1 cellular context compared by ENCODE assay signal in the genomic region with DNA sequence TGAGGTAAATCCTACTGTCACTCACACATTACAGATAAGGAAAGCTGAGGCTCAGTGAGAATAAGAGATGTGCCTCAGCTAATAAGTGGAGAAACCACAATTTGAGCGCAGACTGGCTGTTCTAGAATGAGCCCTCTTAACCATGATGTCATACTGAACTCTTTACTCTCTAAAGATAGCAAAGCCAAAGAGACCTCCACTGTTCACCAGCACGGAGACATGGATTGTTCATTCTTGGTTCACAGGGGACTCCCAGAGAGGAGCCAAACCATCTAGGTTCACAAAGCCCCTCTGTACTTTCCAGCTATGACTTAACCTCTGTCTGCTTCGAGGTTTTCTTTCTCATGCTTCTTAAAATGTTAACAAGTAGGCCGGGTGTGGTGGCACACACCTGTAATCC.
TF ChIP-seq lines count a peak whose summit lies in the region.

No MANE protein-coding gene starts in this region.

TF ChIP-seq in GM12878, 131 proteins besides CTCF, POLR2A, EP300 and RAD21 (continued from another document):
- TF ChIP-seq RUNX3 (IDR thresholded peaks at IDR 0.05; ENCODE audit: low read length) (peak; percentile 29; the same call in 1 of the 2 replicates), RAD51 (IDR thresholded peaks at IDR 0.05) (no peak), ATF7 (IDR thresholded peaks at IDR 0.05; ENCODE audit: low read depth) (peak; percentile 51), BHLHE40 (IDR thresholded peaks at IDR 0.05; ENCODE audit: borderline replicate concordance in 1 of 2, low read depth in 2 of 2, low read length in 1 of 2) (no peak)
- TF ChIP-seq, protein P1, sequence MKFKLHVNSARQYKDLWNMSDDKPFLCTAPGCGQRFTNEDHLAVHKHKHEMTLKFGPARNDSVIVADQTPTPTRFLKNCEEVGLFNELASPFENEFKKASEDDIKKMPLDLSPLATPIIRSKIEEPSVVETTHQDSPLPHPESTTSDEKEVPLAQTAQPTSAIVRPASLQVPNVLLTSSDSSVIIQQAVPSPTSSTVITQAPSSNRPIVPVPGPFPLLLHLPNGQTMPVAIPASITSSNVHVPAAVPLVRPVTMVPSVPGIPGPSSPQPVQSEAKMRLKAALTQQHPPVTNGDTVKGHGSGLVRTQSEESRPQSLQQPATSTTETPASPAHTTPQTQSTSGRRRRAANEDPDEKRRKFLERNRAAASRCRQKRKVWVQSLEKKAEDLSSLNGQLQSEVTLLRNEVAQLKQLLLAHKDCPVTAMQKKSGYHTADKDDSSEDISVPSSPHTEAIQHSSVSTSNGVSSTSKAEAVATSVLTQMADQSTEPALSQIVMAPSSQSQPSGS (IDR thresholded peaks at IDR 0.05; ENCODE audit: low read length), result 0 out of 2 replicates have a peak, but pooled peaks have one; percentile 19
- TF ChIP-seq, protein P2, sequence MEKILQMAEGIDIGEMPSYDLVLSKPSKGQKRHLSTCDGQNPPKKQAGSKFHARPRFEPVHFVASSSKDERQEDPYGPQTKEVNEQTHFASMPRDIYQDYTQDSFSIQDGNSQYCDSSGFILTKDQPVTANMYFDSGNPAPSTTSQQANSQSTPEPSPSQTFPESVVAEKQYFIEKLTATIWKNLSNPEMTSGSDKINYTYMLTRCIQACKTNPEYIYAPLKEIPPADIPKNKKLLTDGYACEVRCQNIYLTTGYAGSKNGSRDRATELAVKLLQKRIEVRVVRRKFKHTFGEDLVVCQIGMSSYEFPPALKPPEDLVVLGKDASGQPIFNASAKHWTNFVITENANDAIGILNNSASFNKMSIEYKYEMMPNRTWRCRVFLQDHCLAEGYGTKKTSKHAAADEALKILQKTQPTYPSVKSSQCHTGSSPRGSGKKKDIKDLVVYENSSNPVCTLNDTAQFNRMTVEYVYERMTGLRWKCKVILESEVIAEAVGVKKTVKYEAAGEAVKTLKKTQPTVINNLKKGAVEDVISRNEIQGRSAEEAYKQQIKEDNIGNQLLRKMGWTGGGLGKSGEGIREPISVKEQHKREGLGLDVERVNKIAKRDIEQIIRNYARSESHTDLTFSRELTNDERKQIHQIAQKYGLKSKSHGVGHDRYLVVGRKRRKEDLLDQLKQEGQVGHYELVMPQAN (conservative IDR thresholded peaks at IDR 0.05), result no peak
